16 cellular contexts compared by ENCODE assay signal in the genomic region with DNA sequence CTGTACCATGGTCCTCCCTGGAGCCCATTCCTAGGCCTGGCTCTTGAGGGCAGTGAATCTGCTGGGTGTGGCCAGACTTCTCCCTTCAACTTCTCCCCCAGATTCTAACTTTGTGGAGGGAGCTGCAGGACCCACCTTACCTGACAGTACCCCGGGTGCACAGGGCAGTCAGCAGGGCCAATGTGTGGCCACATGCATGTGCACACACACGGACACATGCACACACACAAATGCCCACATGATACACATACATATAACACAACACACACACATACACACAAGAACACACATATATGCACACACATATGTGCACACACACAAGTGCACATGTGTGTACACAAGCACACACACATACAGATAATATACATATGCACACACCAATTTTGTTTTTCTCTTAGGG.
DNase-seq lines count a peak whose midpoint lies in the region; ATAC-seq and TF ChIP-seq lines count a peak whose summit lies in the region.
"Had no signal": no experiment of that assay in that cellular context is flagged by ENCODE, and none has a peak within 500 bp of the region (broad histone marks: within the 10 kb centered on the region; RNA-seq: fewer than 3 reads in every experiment).

No MANE protein-coding gene starts in this region.

- H2AFZ ChIP-seq in osteoblast (ENCODE audit: low read length), result no peak overlapping the region

- WGBS in thyroid gland, 2 donors, result 94 to 95% methylated on average over 2 of the region's 2 CpGs

- TF ChIP-seq POLR2A in gastrocnemius medialis (IDR thresholded peaks at IDR 0.05) (no peak), thyroid gland (IDR thresholded peaks at IDR 0.05) (no peak)

- H3K36me3 ChIP-seq in mucosa of descending colon (ENCODE audit: low read depth), result no peaks in the 10 kb centered on the region
- H3K36me3 ChIP-seq in osteoblast (ENCODE audit: insufficient read depth, low read length), result no peaks in the 10 kb centered on the region
- H3K36me3 ChIP-seq in gastrocnemius medialis, result no peaks in the 10 kb centered on the region
- no peaks in the 10 kb centered on the region for H3K36me3 ChIP-seq in thyroid gland
- H3K36me3 ChIP-seq: BLaER1 treated with 17β-estradiol and CSF1 and Interleukin-3, amounts not matched to agents 10 nM and 100 nM had no signal

- H3K9me3 ChIP-seq in mucosa of descending colon (no peaks in the 10 kb centered on the region), osteoblast (ENCODE audit: low read depth, low read length) (no peaks in the 10 kb centered on the region), gastrocnemius medialis (no peaks in the 10 kb centered on the region), thyroid gland (no peaks in the 10 kb centered on the region)

- no peak overlapping the region for H3K4me2 ChIP-seq in osteoblast (ENCODE audit: insufficient read depth, low read length)

- intact Hi-C loops in left ventricle myocardium superior (cut with micrococcal nuclease) (no loop called here), left cardiac atrium (cut with DNase I) (no loop called here), mucosa of descending colon (cut with DNase I, micrococcal nuclease) (no loop called here), gastrocnemius medialis (cut with DNase I; ENCODE audit: low total_unique reads) (no loop called here), thyroid gland (cut with DNase I) (no loop called here)

- H3K4me3 ChIP-seq in mucosa of descending colon (no peak overlapping the region), osteoblast (ENCODE audit: insufficient read depth, low read length) (no peak overlapping the region), gastrocnemius medialis (no peak overlapping the region), thyroid gland (replicated peaks in 1 of 3) (no peak overlapping the region)
- H3K4me3 ChIP-seq: BLaER1 treated with 17β-estradiol and CSF1 and Interleukin-3, amounts not matched to agents 10 nM and 100 nM had no signal

- no peaks in the 10 kb centered on the region for H3K79me2 ChIP-seq in osteoblast (ENCODE audit: insufficient read depth, low read length)

- H3K27ac ChIP-seq in osteoblast (ENCODE audit: low read depth, low read length), result no peak overlapping the region
- H3K27ac ChIP-seq in gastrocnemius medialis, result no peak overlapping the region
- no peak overlapping the region for H3K27ac ChIP-seq in thyroid gland
- H3K27ac ChIP-seq: BLaER1 treated with 17β-estradiol and CSF1 and Interleukin-3, amounts not matched to agents 10 nM and 100 nM had no signal

- no peaks in the 10 kb centered on the region for H3K27me3 ChIP-seq in osteoblast (ENCODE audit: insufficient read depth, low read length)
- no peaks in the 10 kb centered on the region for H3K27me3 ChIP-seq in gastrocnemius medialis
- H3K27me3 ChIP-seq in thyroid gland, result no peaks in the 10 kb centered on the region
- H3K27me3 ChIP-seq: BLaER1 treated with 17β-estradiol and CSF1 and Interleukin-3, amounts not matched to agents 10 nM and 100 nM had no signal

- DNase-seq in left ventricle myocardium superior, result peak; percentile 2
- DNase-seq in left cardiac atrium, result no peak
- peak in 2 of 3 donors; percentile 2 to 10 for DNase-seq in mucosa of descending colon
- peak; percentile 32 for DNase-seq in osteoblast (ENCODE audit: insufficient read length, low spot score, missing footprints)
- no peak for DNase-seq in gastrocnemius medialis
- DNase-seq in thyroid gland, result no peak
- no peak for DNase-seq in epidermal melanocyte (ENCODE audit: insufficient read length, low spot score)
- DNase-seq: 8988T; Calu3; CD8-positive, alpha-beta T cell; DMS79 treated with DMSO at 0.1 percent for 48 hours; GF-D8; H7 had no signal

- ATAC-seq in left ventricle myocardium superior (no peak), left cardiac atrium (no peak), mucosa of descending colon (no peak), GM18520 (IDR thresholded peaks at IDR 0.05; ENCODE audit: unreplicated experiment) (no peak), gastrocnemius medialis (no peak)
- ATAC-seq: CD8-positive, alpha-beta T cell; HCT116 had no signal

- H4K20me1 ChIP-seq in osteoblast (ENCODE audit: insufficient read depth, low read length), result no peaks in the 10 kb centered on the region
- H4K20me1 ChIP-seq: BLaER1 treated with 17β-estradiol and CSF1 and Interleukin-3, amounts not matched to agents 10 nM and 100 nM had no signal

- in situ Hi-C loops in gastrocnemius medialis (cut with MboI; ENCODE audit: low sequenced_read_pairs in 4 of 4), result no loop called here

- no peak for TF ChIP-seq CTCF in mucosa of descending colon (IDR thresholded peaks at IDR 0.05)
- no peak for TF ChIP-seq CTCF in osteoblast (IDR thresholded peaks at IDR 0.05; ENCODE audit: extremely low read depth, low read depth, low read length)
- no peak for TF ChIP-seq CTCF in gastrocnemius medialis (IDR thresholded peaks at IDR 0.05 in 4 of 5, conservative IDR thresholded peaks at IDR 0.05 in 1 of 5)
- TF ChIP-seq CTCF in thyroid gland (IDR thresholded peaks at IDR 0.05), result no peak

- H3K4me1 ChIP-seq in mucosa of descending colon (ENCODE audit: low read depth) (no peaks in the 10 kb centered on the region), osteoblast (ENCODE audit: insufficient read depth, low read length) (peaks cover 12% of the 10 kb centered on the region), gastrocnemius medialis (no peaks in the 10 kb centered on the region), thyroid gland (no peaks in the 10 kb centered on the region)

Comparison
In these comparisons a context has a peak if more than half of its experiments do, and no peak if none do; other contexts are left out.
1. DNase-seq: peak in left ventricle myocardium superior (single experiment), mucosa of descending colon (2 of 3) and osteoblast (single experiment); none in left cardiac atrium (single experiment), gastrocnemius medialis (0 of 2), thyroid gland (0 of 2) and epidermal melanocyte (single experiment).